9 cellular contexts compared by ENCODE assay signal in genomic region chr2:240579071-240579762, GRCh38. TPM values are rescaled to one million over a fixed set of nuclear protein-coding genes. Genes with fewer than 3 reads are reported as not detected.
A peak's percentile ranks its signal among the peaks of the same experiment; 100 is the strongest.
DNase-seq lines count a peak whose midpoint lies in the region; ATAC-seq and TF ChIP-seq lines count a peak whose summit lies in the region.
"Had no signal": no experiment of that assay in that cellular context is flagged by ENCODE, and none has a peak within 500 bp of the region (broad histone marks: within the 10 kb centered on the region; RNA-seq: fewer than 3 reads in every experiment).

No MANE protein-coding gene starts in this region.

- H3K36me3 ChIP-seq in DOHH2 (ENCODE audit: control insufficient read depth, low read length) (peaks cover 71% of the 10 kb centered on the region), OCI-LY7 (ENCODE audit: insufficient read depth, low read length) (peaks cover 80% of the 10 kb centered on the region), colonic mucosa (peaks cover 6% of the 10 kb centered on the region), osteoblast (ENCODE audit: insufficient read depth, low read length) (peaks cover 4% of the 10 kb centered on the region)

- H2AFZ ChIP-seq in OCI-LY7 (ENCODE audit: low read length) = no peak overlapping the region
- H2AFZ ChIP-seq in osteoblast (ENCODE audit: low read length) = no peak overlapping the region

- H3F3A ChIP-seq in DOHH2 (ENCODE audit: control insufficient read depth, insufficient read depth) = peaks cover 3% of the 10 kb centered on the region; the same call in 1 of the 2 replicates

- H3K27ac ChIP-seq in DOHH2 (ENCODE audit: low read depth, low read length) = peak overlapping the region; percentile 41
- H3K27ac ChIP-seq in OCI-LY7 (ENCODE audit: low read depth, low read length, poor library complexity, severe bottlenecking) = peak overlapping the region; percentile 69
- peak overlapping the region; percentile 44 for H3K27ac ChIP-seq in colonic mucosa
- peak overlapping the region; percentile 79 for H3K27ac ChIP-seq in osteoblast (ENCODE audit: low read depth, low read length)

- POLR2A ChIA-PET in OCI-LY7 (lab: Charles Lee) = interaction anchor here (0.9 to 1.5 kb wide), 3 partner anchors 10 to 19 kb away, joined by 3 to 12 read pairs (median 3); no protein-coding TSS in a partner anchor

- DNase-seq in OCI-LY7 (ENCODE audit: low spot score) (no peak), colonic mucosa (no peak), osteoblast (ENCODE audit: insufficient read length, low spot score, missing footprints) (no peak), NCI-H69 (lab: John Stamatoyannopoulos, UW) (no peak), kidney glomerular epithelial cell (lab: John Stamatoyannopoulos, UW) (no peak), dermis blood vessel endothelial cell (no peak)
- DNase-seq: NCI-H2081 treated with DMSO at 0.1 percent for 48 hours had no signal

- peak overlapping the region; percentile 10 for H3K4me2 ChIP-seq in DOHH2 (ENCODE audit: low read length)
- H3K4me2 ChIP-seq in OCI-LY7 (ENCODE audit: low read length) = peak overlapping the region; percentile 47
- H3K4me2 ChIP-seq in osteoblast (ENCODE audit: insufficient read depth, low read length) = no peak overlapping the region

- no TSS peak for BruUV-seq in OCI-LY7 (replicated peaks; lab: Mats Ljungman, UMichigan)

- no peaks in the 10 kb centered on the region for H3K9me3 ChIP-seq in DOHH2 (ENCODE audit: control insufficient read depth, insufficient read depth, low read length)
- no peaks in the 10 kb centered on the region for H3K9me3 ChIP-seq in OCI-LY7 (ENCODE audit: low read length)
- no peaks in the 10 kb centered on the region for H3K9me3 ChIP-seq in colonic mucosa
- no peaks in the 10 kb centered on the region for H3K9me3 ChIP-seq in osteoblast (ENCODE audit: low read depth, low read length)

- H3K4me3 ChIP-seq in DOHH2 (ENCODE audit: low read length) (no peak overlapping the region), OCI-LY7 (ENCODE audit: low read depth, low read length, poor library complexity, severe bottlenecking) (no peak overlapping the region), colonic mucosa (no peak overlapping the region), osteoblast (ENCODE audit: insufficient read depth, low read length) (no peak overlapping the region)

- intact Hi-C loops in OCI-LY7 (cut with micrococcal nuclease; ENCODE audit: unreplicated experiment) = no loop called here
- intact Hi-C loops in colonic mucosa (cut with DNase I) = no loop called here

- TF ChIP-seq CTCF in DOHH2 (IDR thresholded peaks at IDR 0.05; ENCODE audit: low read depth, low read length, poor library complexity, severe bottlenecking) = no peak
- TF ChIP-seq CTCF in OCI-LY7 (conservative IDR thresholded peaks at IDR 0.05; ENCODE audit: low read length) = no peak
- no peak for TF ChIP-seq CTCF in colonic mucosa (IDR thresholded peaks at IDR 0.05)
- no peak for TF ChIP-seq CTCF in osteoblast (IDR thresholded peaks at IDR 0.05; ENCODE audit: extremely low read depth, low read depth, low read length)

- CTCF ChIA-PET in OCI-LY7 (lab: Charles Lee; ENCODE audit: unreplicated experiment) = interaction anchor here (1.3 kb wide), 1 partner anchor 13 kb away, joined by 3 read pairs; no protein-coding TSS in a partner anchor

- H3K4me1 ChIP-seq in DOHH2 (ENCODE audit: control insufficient read depth, low read length) = peaks cover 53% of the 10 kb centered on the region
- peaks cover 56% of the 10 kb centered on the region for H3K4me1 ChIP-seq in OCI-LY7 (ENCODE audit: insufficient read depth, low read length, poor library complexity, severe bottlenecking)
- peaks cover 8% of the 10 kb centered on the region for H3K4me1 ChIP-seq in colonic mucosa
- peaks cover 11% of the 10 kb centered on the region for H3K4me1 ChIP-seq in osteoblast (ENCODE audit: insufficient read depth, low read length)

- H4K20me1 ChIP-seq in DOHH2 (ENCODE audit: control insufficient read depth, insufficient read depth, low read depth, low read length) (no peaks in the 10 kb centered on the region), OCI-LY7 (ENCODE audit: insufficient read depth, low read length) (0 out of 2 replicates have a peak, but pooled peaks cover 4% of the 10 kb centered on the region), osteoblast (ENCODE audit: insufficient read depth, low read length) (peaks cover 31% of the 10 kb centered on the region)

- no peaks in the 10 kb centered on the region for H3K9me2 ChIP-seq in DOHH2 (replicated peaks; ENCODE audit: control insufficient read depth, low read length)
- H3K9me2 ChIP-seq in OCI-LY7 (ENCODE audit: insufficient read depth, low read length) = no peaks in the 10 kb centered on the region

- ATAC-seq in GM18867 (IDR thresholded peaks at IDR 0.05; ENCODE audit: unreplicated experiment) = no peak

- H3K27me3 ChIP-seq in DOHH2 (ENCODE audit: control insufficient read depth, low read length) = no peaks in the 10 kb centered on the region
- H3K27me3 ChIP-seq in colonic mucosa = no peaks in the 10 kb centered on the region
- H3K27me3 ChIP-seq in osteoblast (ENCODE audit: insufficient read depth, low read length) = no peaks in the 10 kb centered on the region

- H3K79me2 ChIP-seq in DOHH2 (ENCODE audit: control insufficient read depth, low read length) (peaks cover 56% of the 10 kb centered on the region), OCI-LY7 (ENCODE audit: insufficient read depth, low read depth, low read length) (peaks cover 44% of the 10 kb centered on the region), osteoblast (ENCODE audit: insufficient read depth, low read length) (peaks cover 50% of the 10 kb centered on the region)

- no peak overlapping the region for H3K9ac ChIP-seq in colonic mucosa (ENCODE audit: low read depth in 2 of 2, low read length in 2 of 2)

RNA-seq across cellular contexts. Expression of gene CAPN10, which starts 7.3 kb away (rescaled TPM):
- 54.1 and 78.1 TPM in 2 replicates for total RNA-seq in OCI-LY7 (2014; rRNA removed; shearing (Covaris generic))
- total RNA-seq in OCI-LY7 (2022) = 67.3 and 70.6 TPM in 2 replicates
- 10 to 100 TPM; 29.1 to 47.8 TPM for total RNA-seq in colonic mucosa
- 21.0 and 22.1 TPM in 2 replicates for total RNA-seq in osteoblast
- 31.0 and 40.8 TPM in 2 replicates for total RNA-seq in dermis blood vessel endothelial cell

RNA-seq across cellular contexts. Expression of gene RNPEPL1, which starts 10.9 kb away (rescaled TPM):
- 22.7 and 41.9 TPM in 2 replicates for total RNA-seq in OCI-LY7 (2014; rRNA removed; shearing (Covaris generic))
- total RNA-seq in OCI-LY7 (2022) (51.8 and 53.5 TPM in 2 replicates), colonic mucosa (100 to 1,000 TPM in 1 of 2 donors, 10 to 100 TPM in 1; 87.2 to 108 TPM), osteoblast (13.0 and 14.7 TPM in 2 replicates), dermis blood vessel endothelial cell (42.5 and 117 TPM in 2 replicates)

RNA-seq across cellular contexts. Expression of gene DUSP28, which starts 19.1 kb away (rescaled TPM):
- 13.0 and 17.6 TPM in 2 replicates for total RNA-seq in OCI-LY7 (2014; rRNA removed; shearing (Covaris generic))
- total RNA-seq in OCI-LY7 (2022) (15.8 and 16.7 TPM in 2 replicates), colonic mucosa (1 to 10 TPM; 3.9 to 5.3 TPM), osteoblast (3.2 and 4.7 TPM in 2 replicates), dermis blood vessel endothelial cell (1.9 and 2.4 TPM in 2 replicates)

RNA-seq across cellular contexts. Expression of gene ANKMY1, which starts 21.4 kb away (rescaled TPM):
- 24.7 and 30.6 TPM in 2 replicates for total RNA-seq in OCI-LY7 (2014; rRNA removed; shearing (Covaris generic))
- total RNA-seq in OCI-LY7 (2022) (65.9 and 69.4 TPM in 2 replicates), colonic mucosa (10 to 100 TPM; 12.3 to 18.1 TPM), osteoblast (11.2 and 11.5 TPM in 2 replicates), dermis blood vessel endothelial cell (6.3 and 6.8 TPM in 2 replicates)

RNA-seq across cellular contexts. Expression of gene GPR35, which starts 46.1 kb away (rescaled TPM):
- 0.88 and 2.1 TPM in 2 replicates for total RNA-seq in OCI-LY7 (2014; rRNA removed; shearing (Covaris generic))
- total RNA-seq in OCI-LY7 (2022) = 1.4 and 2.4 TPM in 2 replicates
- 10 to 100 TPM; 64.4 to 92.2 TPM for total RNA-seq in colonic mucosa
- total RNA-seq in osteoblast = 1.1 and 1.5 TPM in 2 replicates
- 0.33 and 0.85 TPM in 2 replicates for total RNA-seq in dermis blood vessel endothelial cell
